ENCODE assay signal across 11 cellular contexts in the genomic region with DNA sequence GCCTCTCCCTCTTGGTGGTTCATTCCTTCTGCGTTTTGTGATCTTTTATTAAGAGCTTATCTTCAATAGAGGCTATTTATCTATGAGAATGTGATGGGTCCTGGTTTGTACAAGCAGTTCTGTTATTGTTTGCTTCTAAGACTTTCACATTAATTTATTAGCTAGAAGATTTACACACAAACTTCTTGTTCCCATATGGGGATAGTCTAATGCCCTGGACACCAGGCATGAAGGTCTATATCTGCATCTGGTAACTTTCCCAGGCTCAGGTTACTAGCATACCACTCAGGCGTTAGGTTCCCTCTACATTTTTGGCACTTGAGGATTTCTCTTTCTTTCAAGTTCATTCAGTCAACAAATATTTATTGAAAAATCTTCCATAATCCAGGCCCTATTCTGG. TPM values are rescaled to one million over a fixed set of nuclear protein-coding genes. Genes with fewer than 3 reads are reported as not detected.
DNase-seq lines count a peak whose midpoint lies in the region; ATAC-seq and TF ChIP-seq lines count a peak whose summit lies in the region.
"Had no signal": no experiment of that assay in that cellular context is flagged by ENCODE, and none has a peak within 500 bp of the region (broad histone marks: within the 10 kb centered on the region; RNA-seq: fewer than 3 reads in every experiment).

No MANE protein-coding gene starts in this region.

- no peaks in the 10 kb centered on the region for H3K27me3 ChIP-seq in tibial artery
- H3K27me3 ChIP-seq: upper lobe of right lung had no signal

- no peaks in the 10 kb centered on the region for H3K9me3 ChIP-seq in tibial artery
- H3K9me3 ChIP-seq: upper lobe of right lung had no signal

- no peak for DNase-seq in activated naive CD4-positive, alpha-beta T cell treated with anti-CD3 and anti-CD28 coated beads, Interleukin-2, amount 50 U/mL, for 72 hours (ENCODE audit: low spot score in 2 of 2)
- DNase-seq in T-cell (no peak), immature natural killer cell (no peak), tibial artery (no peak), NCI-H446 (lab: John Stamatoyannopoulos, UW) (no peak), SW480 (ENCODE audit: low spot score) (no peak), retina (no peak)
- DNase-seq: posterior cingulate gyrus, upper lobe of right lung had no signal

- no peak for ATAC-seq in activated naive CD4-positive, alpha-beta T cell treated with anti-CD3 and anti-CD28 coated beads, Interleukin-2, amount 50 U/mL, for 72 hours
- ATAC-seq in T-cell (replicated peaks in 1 of 4): no peak

- H3K4me1 ChIP-seq in tibial artery: peaks cover 0 to 35% (median 11%) of the 10 kb centered on the region in 4 donors

- H3K9me3 Mint-ChIP-seq in activated naive CD4-positive, alpha-beta T cell treated with anti-CD3 and anti-CD28 coated beads, Interleukin-2, amount 50 U/mL, for 24 hours: no peaks in the 10 kb centered on the region
- H3K9me3 Mint-ChIP-seq in activated naive CD4-positive, alpha-beta T cell treated with anti-CD3 and anti-CD28 coated beads, Interleukin-2, amount 50 U/mL, for 72 hours: peaks cover 0 to 6% of the 10 kb centered on the region in 2 donors
- H3K9me3 Mint-ChIP-seq in T-cell: no peaks in the 10 kb centered on the region
- no peaks in the 10 kb centered on the region for H3K9me3 Mint-ChIP-seq in immature natural killer cell

- H3K27ac ChIP-seq in tibial artery: peak overlapping the region; percentile 0 to 21
- H3K27ac ChIP-seq: upper lobe of right lung had no signal

- no peaks in the 10 kb centered on the region for H3K36me3 ChIP-seq in tibial artery

- H3K4me3 Mint-ChIP-seq in activated naive CD4-positive, alpha-beta T cell treated with anti-CD3 and anti-CD28 coated beads, Interleukin-2, amount 50 U/mL, for 24 hours: peak overlapping the region; percentile 77
- peak overlapping the region in 2 of 3 donors; percentile 52 to 62 for H3K4me3 Mint-ChIP-seq in T-cell
- peak overlapping the region; percentile 62 to 79 (median 71) for H3K4me3 Mint-ChIP-seq in immature natural killer cell

- H3K4me1 Mint-ChIP-seq in activated naive CD4-positive, alpha-beta T cell treated with anti-CD3 and anti-CD28 coated beads, Interleukin-2, amount 50 U/mL, for 24 hours: peaks cover 95% of the 10 kb centered on the region
- peaks cover 80 to 94% (median 88%) of the 10 kb centered on the region in 3 donors for H3K4me1 Mint-ChIP-seq in T-cell
- peaks cover 90 to 93% of the 10 kb centered on the region in 2 donors for H3K4me1 Mint-ChIP-seq in immature natural killer cell

- intact Hi-C loops in tibial artery (cut with DNase I; ENCODE audit: low total_unique reads): no loop called here

- H3K27me3 Mint-ChIP-seq in activated naive CD4-positive, alpha-beta T cell treated with anti-CD3 and anti-CD28 coated beads, Interleukin-2, amount 50 U/mL, for 24 hours: no peaks in the 10 kb centered on the region
- H3K27me3 Mint-ChIP-seq in T-cell (no peaks in the 10 kb centered on the region), immature natural killer cell (ENCODE audit: low read depth in 3 of 3) (no peaks in the 10 kb centered on the region)
- H3K27me3 Mint-ChIP-seq: B cell had no signal

- no peak overlapping the region for H3K4me3 ChIP-seq in tibial artery
- H3K4me3 ChIP-seq: upper lobe of right lung had no signal

- CTCF ChIA-PET in T-cell (lab: Charles Lee): interaction anchor here in 1 of 2 donors (0.5 kb wide), 1 partner anchor 681 kb away, joined by 3 read pairs; no protein-coding TSS in a partner anchor

- H3K27ac Mint-ChIP-seq in activated naive CD4-positive, alpha-beta T cell treated with anti-CD3 and anti-CD28 coated beads, Interleukin-2, amount 50 U/mL, for 24 hours: peak overlapping the region; percentile 90
- peak overlapping the region in 1 of 2 donors; percentile 50 for H3K27ac Mint-ChIP-seq in activated naive CD4-positive, alpha-beta T cell treated with anti-CD3 and anti-CD28 coated beads, Interleukin-2, amount 50 U/mL, for 72 hours
- H3K27ac Mint-ChIP-seq in T-cell (peak overlapping the region; percentile 85 to 92), immature natural killer cell (peak overlapping the region; percentile 74 to 97 (median 90))

- TF ChIP-seq CTCF in tibial artery (IDR thresholded peaks at IDR 0.05): no peak

- POLR2A ChIA-PET in T-cell (lab: Charles Lee): no interaction called here

- peaks cover 19% of the 10 kb centered on the region for H3K36me3 Mint-ChIP-seq in activated naive CD4-positive, alpha-beta T cell treated with anti-CD3 and anti-CD28 coated beads, Interleukin-2, amount 50 U/mL, for 24 hours
- H3K36me3 Mint-ChIP-seq in activated naive CD4-positive, alpha-beta T cell treated with anti-CD3 and anti-CD28 coated beads, Interleukin-2, amount 50 U/mL, for 72 hours: peaks cover 18 to 60% of the 10 kb centered on the region in 2 donors
- H3K36me3 Mint-ChIP-seq in T-cell (peaks cover 23% of the 10 kb centered on the region), immature natural killer cell (peaks cover 5 to 20% (median 10%) of the 10 kb centered on the region in 3 donors)

RNA-seq across cellular contexts. Expression of a gene that starts 7.7 kb away (rescaled TPM):
- total RNA-seq in activated naive CD4-positive, alpha-beta T cell treated with anti-CD3 and anti-CD28 coated beads, Interleukin-2, amount 50 U/mL, for 72 hours: 100 to 1,000 TPM in 1 of 2 donors, 10 to 100 TPM in 1; 77.9 to 118 TPM
- total RNA-seq in T-cell: 10 to 100 TPM; 40.0 to 63.9 (median 44.6) TPM
- polyA plus RNA-seq in immature natural killer cell: 10 to 100 TPM; 36.4 to 71.7 (median 57.7) TPM
